1 cellular context compared by ENCODE assay signal in the genomic region with DNA sequence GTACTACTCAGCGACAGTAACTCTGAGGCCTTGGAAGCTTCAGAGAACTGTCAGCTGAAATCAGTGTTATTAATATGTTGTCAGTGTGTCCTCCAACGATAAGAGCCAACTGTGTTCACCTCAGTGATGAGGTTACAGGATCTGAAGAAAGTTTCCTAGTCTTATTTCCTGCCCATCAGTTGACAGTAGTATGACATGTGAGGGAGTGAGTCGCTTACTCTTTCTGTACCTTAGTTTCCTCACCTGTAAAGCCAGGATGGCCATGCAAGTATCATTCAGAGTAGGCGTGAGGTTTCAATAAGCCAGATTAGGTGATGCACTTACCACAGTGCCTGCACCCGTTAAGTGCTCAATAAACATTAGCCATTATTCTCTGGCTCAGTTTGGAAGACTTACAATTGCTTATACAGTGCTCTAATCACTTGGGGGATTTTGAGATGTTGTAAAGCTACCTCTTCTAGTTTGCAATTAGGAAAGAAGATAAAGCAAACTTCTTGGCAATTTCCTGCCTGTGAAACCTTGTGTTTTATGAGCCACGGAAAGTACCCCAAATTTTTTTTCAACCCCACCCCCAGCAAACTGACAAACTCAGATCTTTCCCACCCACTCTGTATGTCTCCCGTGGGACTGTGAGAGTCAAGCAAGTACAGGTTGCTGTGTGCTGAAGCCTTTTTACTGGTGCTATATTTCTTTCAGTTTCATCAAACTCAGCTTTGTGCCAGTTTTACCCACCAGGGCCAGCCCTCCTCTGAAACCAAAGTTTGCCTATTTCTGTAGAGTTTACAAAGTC.
TF ChIP-seq lines count a peak whose summit lies in the region.

No MANE protein-coding gene starts in this region.

TF ChIP-seq in HepG2, 621 proteins besides CTCF, POLR2A, EP300 and RAD21 (continued from another document):
- TF ChIP-seq ZBTB40 (IDR thresholded peaks at IDR 0.05) (no peak), ZBTB40 (CRISPR knock-in tag; IDR thresholded peaks at IDR 0.05) (no peak), ZNF431 (CRISPR knock-in tag; IDR thresholded peaks at IDR 0.05; ENCODE audit: borderline replicate concordance, low read depth) (no peak), FOXA3 (CRISPR knock-in tag; IDR thresholded peaks at IDR 0.05) (no peak)
- TF ChIP-seq, protein P1, sequence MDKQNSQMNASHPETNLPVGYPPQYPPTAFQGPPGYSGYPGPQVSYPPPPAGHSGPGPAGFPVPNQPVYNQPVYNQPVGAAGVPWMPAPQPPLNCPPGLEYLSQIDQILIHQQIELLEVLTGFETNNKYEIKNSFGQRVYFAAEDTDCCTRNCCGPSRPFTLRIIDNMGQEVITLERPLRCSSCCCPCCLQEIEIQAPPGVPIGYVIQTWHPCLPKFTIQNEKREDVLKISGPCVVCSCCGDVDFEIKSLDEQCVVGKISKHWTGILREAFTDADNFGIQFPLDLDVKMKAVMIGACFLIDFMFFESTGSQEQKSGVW (CRISPR knock-in tag; IDR thresholded peaks at IDR 0.05; ENCODE audit: borderline replicate concordance) = no peak
- TF ChIP-seq, protein P2, sequence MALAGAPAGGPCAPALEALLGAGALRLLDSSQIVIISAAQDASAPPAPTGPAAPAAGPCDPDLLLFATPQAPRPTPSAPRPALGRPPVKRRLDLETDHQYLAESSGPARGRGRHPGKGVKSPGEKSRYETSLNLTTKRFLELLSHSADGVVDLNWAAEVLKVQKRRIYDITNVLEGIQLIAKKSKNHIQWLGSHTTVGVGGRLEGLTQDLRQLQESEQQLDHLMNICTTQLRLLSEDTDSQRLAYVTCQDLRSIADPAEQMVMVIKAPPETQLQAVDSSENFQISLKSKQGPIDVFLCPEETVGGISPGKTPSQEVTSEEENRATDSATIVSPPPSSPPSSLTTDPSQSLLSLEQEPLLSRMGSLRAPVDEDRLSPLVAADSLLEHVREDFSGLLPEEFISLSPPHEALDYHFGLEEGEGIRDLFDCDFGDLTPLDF (CRISPR knock-in tag; IDR thresholded peaks at IDR 0.05) = no peak
